In genomic region chr17:40854175-40854814, GRCh38 we compare ENCODE assay signal across 10 cellular contexts. TPM values are rescaled to one million over a fixed set of nuclear protein-coding genes. Genes with fewer than 3 reads are reported as not detected.
DNase-seq lines count a peak whose midpoint lies in the region; ATAC-seq and TF ChIP-seq lines count a peak whose summit lies in the region.
"Had no signal": no experiment of that assay in that cellular context is flagged by ENCODE, and none has a peak within 500 bp of the region (broad histone marks: within the 10 kb centered on the region; RNA-seq: fewer than 3 reads in every experiment).

No MANE protein-coding gene starts in this region.

- H3K36me3 Mint-ChIP-seq in activated naive CD8-positive, alpha-beta T cell treated with anti-CD3 and anti-CD28 coated beads, Interleukin-2, amount 50 U/mL, for 24 hours (ENCODE audit: low read depth), result no peaks in the 10 kb centered on the region
- H3K36me3 Mint-ChIP-seq: naive B cell had no signal

- no peaks in the 10 kb centered on the region for H3K9me3 Mint-ChIP-seq in activated naive CD8-positive, alpha-beta T cell treated with anti-CD3 and anti-CD28 coated beads, Interleukin-2, amount 50 U/mL, for 24 hours
- H3K9me3 Mint-ChIP-seq: activated CD4-positive, alpha-beta memory T cell treated with anti-CD3 and anti-CD28 coated beads, Interleukin-2, amount 10 ng/mL, durations not matched to agents 7 days and 5 days; naive B cell had no signal

- H3K9me3 ChIP-seq in HEK293 (ENCODE audit: control insufficient read depth, insufficient read depth, low read depth, low read length), result no peaks in the 10 kb centered on the region

- DNase-seq in astrocyte of the hippocampus (ENCODE audit: low read depth, low spot score) (peak; percentile 65), renal cortical epithelial cell (ENCODE audit: low read depth) (peak; percentile 96), T1000 (lab: John Stamatoyannopoulos, UW) (no peak), GF-D8 (lab: John Stamatoyannopoulos, UW) (no peak)
- no peak for DNase-seq in activated naive CD8-positive, alpha-beta T cell treated with anti-CD3 and anti-CD28 coated beads, Interleukin-2, amount 50 U/mL, for 24 hours
- DNase-seq: activated CD4-positive, alpha-beta memory T cell treated with anti-CD3 and anti-CD28 coated beads, Interleukin-2, amount 10 ng/mL, durations not matched to agents 7 days and 5 days; naive B cell had no signal

- peaks cover 8% of the 10 kb centered on the region for H3K27me3 Mint-ChIP-seq in activated naive CD8-positive, alpha-beta T cell treated with anti-CD3 and anti-CD28 coated beads, Interleukin-2, amount 50 U/mL, for 24 hours

- peaks cover 5% of the 10 kb centered on the region for H3K4me1 ChIP-seq in HEK293 (ENCODE audit: control insufficient read depth, insufficient read depth, low read length)

- H3K36me3 ChIP-seq in HEK293 (ENCODE audit: control insufficient read depth in 2 of 2, insufficient read depth in 1 of 2, low read length in 2 of 2), result no peaks in the 10 kb centered on the region

- ATAC-seq in activated naive CD8-positive, alpha-beta T cell treated with anti-CD3 and anti-CD28 coated beads, Interleukin-2, amount 50 U/mL, for 24 hours, result no peak
- ATAC-seq: GM12878 had no signal

- no peak overlapping the region for H3K4me3 ChIP-seq in HEK293 (ENCODE audit: low read depth, low read length)
- H3K4me3 ChIP-seq: GM12878 had no signal

- no peak overlapping the region for H3K4me3 Mint-ChIP-seq in activated naive CD8-positive, alpha-beta T cell treated with anti-CD3 and anti-CD28 coated beads, Interleukin-2, amount 50 U/mL, for 24 hours
- H3K4me3 Mint-ChIP-seq: activated CD4-positive, alpha-beta memory T cell treated with anti-CD3 and anti-CD28 coated beads, Interleukin-2, amount 10 ng/mL, durations not matched to agents 7 days and 5 days; naive B cell had no signal

- no peak for TF ChIP-seq CTCF in HEK293 (tag by site-specific recombination; IDR thresholded peaks at IDR 0.05)

- no peak overlapping the region for H3K27ac ChIP-seq in HEK293 (ENCODE audit: extremely low read depth, low read depth, low read length)

- CTCF ChIA-PET in HEK293 (lab: Yijun Ruan, JAX), result interaction anchor here (0.8 to 8.2 kb wide), 4 partner anchors 695 to 813 kb away, joined by 3 to 109 read pairs (median 58); no protein-coding TSS in a partner anchor

- no peaks in the 10 kb centered on the region for H3K4me1 Mint-ChIP-seq in activated naive CD8-positive, alpha-beta T cell treated with anti-CD3 and anti-CD28 coated beads, Interleukin-2, amount 50 U/mL, for 24 hours
- H3K4me1 Mint-ChIP-seq: naive B cell had no signal

- no peak overlapping the region for H3K27ac Mint-ChIP-seq in activated naive CD8-positive, alpha-beta T cell treated with anti-CD3 and anti-CD28 coated beads, Interleukin-2, amount 50 U/mL, for 24 hours
- H3K27ac Mint-ChIP-seq: activated CD4-positive, alpha-beta memory T cell treated with anti-CD3 and anti-CD28 coated beads, Interleukin-2, amount 10 ng/mL, durations not matched to agents 7 days and 5 days; naive B cell had no signal

- POLR2A ChIA-PET in HEK293 (lab: Yijun Ruan, JAX), result no interaction called here

TF ChIP-seq in HEK293, 187 proteins besides CTCF, POLR2A, EP300 and RAD21 (continues in another document):
- TF ChIP-seq KLF8 (tag by site-specific recombination; IDR thresholded peaks at IDR 0.05) (peak; percentile 57; the same call in 1 of the 2 replicates), ZEB2 (tag by site-specific recombination; IDR thresholded peaks at IDR 0.05) (peak; percentile 90), ZNF654 (tag by site-specific recombination; IDR thresholded peaks at IDR 0.05; ENCODE audit: low read depth) (peak; percentile 33; the same call in 1 of the 2 replicates), KLF17 (tag by site-specific recombination; IDR thresholded peaks at IDR 0.05) (peak; percentile 37; the same call in 1 of the 2 replicates), ZNF2 (tag by site-specific recombination; IDR thresholded peaks at IDR 0.05) (no peak), GLI2 (tag by site-specific recombination; IDR thresholded peaks at IDR 0.05; ENCODE audit: borderline replicate concordance, low read depth) (peak; percentile 60; the same call in 1 of the 2 replicates), TSHZ1 (tag by site-specific recombination; IDR thresholded peaks at IDR 0.05; ENCODE audit: borderline replicate concordance) (peak; percentile 67; the same call in 1 of the 2 replicates), EGR2 (tag by site-specific recombination; IDR thresholded peaks at IDR 0.05; ENCODE audit: low read depth) (no peak), ZNF639 (tag by site-specific recombination; IDR thresholded peaks at IDR 0.05) (peak; percentile 84), INSM2 (tag by site-specific recombination; IDR thresholded peaks at IDR 0.05) (peak; percentile 65), ZNF747 (tag by site-specific recombination; IDR thresholded peaks at IDR 0.05) (no peak), KLF10 (tag by site-specific recombination; IDR thresholded peaks at IDR 0.05) (peak; percentile 36; the same call in 1 of the 2 replicates), ZNF660 (tag by site-specific recombination; IDR thresholded peaks at IDR 0.05) (peak; percentile 80), ATF2 (tag by site-specific recombination; IDR thresholded peaks at IDR 0.05; ENCODE audit: low read depth) (0 out of 2 replicates have a peak, but pooled peaks have one; percentile 16)

RNA-seq across cellular contexts. Expression of gene KRT12, which starts 12.7 kb away (rescaled TPM):
- not detected in 2 replicates for total RNA-seq in renal cortical epithelial cell
- total RNA-seq: activated CD4-positive, alpha-beta memory T cell treated with anti-CD3 and anti-CD28 coated beads, Interleukin-2, amount 10 ng/mL, durations not matched to agents 7 days and 5 days; dermis microvascular lymphatic vessel endothelial cell; GM12878 had no signal

RNA-seq across cellular contexts. Expression of gene KRT20, which starts 30.7 kb away (rescaled TPM):
- total RNA-seq in renal cortical epithelial cell, result not detected in 2 replicates
- total RNA-seq: activated CD4-positive, alpha-beta memory T cell treated with anti-CD3 and anti-CD28 coated beads, Interleukin-2, amount 10 ng/mL, durations not matched to agents 7 days and 5 days; dermis microvascular lymphatic vessel endothelial cell had no signal

RNA-seq across cellular contexts. Expression of gene KRT10, which starts 31.9 kb away (rescaled TPM):
- 3.6 and 4.6 TPM in 2 replicates for total RNA-seq in renal cortical epithelial cell

RNA-seq across cellular contexts. Expression of gene KRT28, which starts 54.5 kb away (rescaled TPM):
- not detected in 2 replicates for total RNA-seq in renal cortical epithelial cell
- total RNA-seq: activated CD4-positive, alpha-beta memory T cell treated with anti-CD3 and anti-CD28 coated beads, Interleukin-2, amount 10 ng/mL, durations not matched to agents 7 days and 5 days; dermis microvascular lymphatic vessel endothelial cell; GM12878 had no signal

Comparison
In these comparisons a context has a peak if more than half of its experiments do, and no peak if none do; other contexts are left out.
1. DNase-seq: peak in astrocyte of the hippocampus (single experiment) and renal cortical epithelial cell (single experiment); none in activated naive CD8-positive, alpha-beta T cell treated with anti-CD3 and anti-CD28 coated beads, Interleukin-2, amount 50 U/mL, for 24 hours (single experiment), T1000 (single experiment) and GF-D8 (single experiment).